In the genomic region with DNA sequence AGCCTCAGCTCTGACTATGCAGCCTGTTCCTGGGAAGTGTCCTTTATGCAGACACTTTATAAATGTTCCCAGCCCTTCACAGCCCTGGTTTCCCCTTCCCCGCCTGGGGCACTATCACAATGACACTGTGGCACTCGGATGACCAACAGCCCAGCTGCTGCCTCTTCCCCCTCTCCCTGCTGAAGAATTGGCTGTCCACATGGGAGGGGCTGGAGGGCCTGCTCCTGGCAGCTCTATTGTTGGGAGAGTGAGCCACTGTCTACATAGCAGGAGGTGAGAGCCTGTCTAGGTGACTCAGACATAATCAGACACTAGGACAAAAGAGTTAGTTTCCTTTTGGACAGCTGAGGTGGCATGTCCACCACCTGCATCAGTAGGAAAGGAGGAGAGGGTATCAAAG, we compare ENCODE assay signal across 22 cellular contexts.
DNase-seq lines count a peak whose midpoint lies in the region; ATAC-seq, FAIRE-seq and TF ChIP-seq lines count a peak whose summit lies in the region.
"Had no signal": no experiment of that assay in that cellular context is flagged by ENCODE, and none has a peak within 500 bp of the region (broad histone marks: within the 10 kb centered on the region; RNA-seq: fewer than 3 reads in every experiment).

No MANE protein-coding gene starts in this region.

- H3K27me3 ChIP-seq in astrocyte (ENCODE audit: insufficient read depth, low read length), result no peaks in the 10 kb centered on the region
- H3K27me3 ChIP-seq: cardiac muscle cell, heart right ventricle, SJCRH30, tibial artery had no signal

- H3K27ac Mint-ChIP-seq in astrocyte (ENCODE audit: unreplicated experiment), result peak overlapping the region; percentile 15
- H3K27ac Mint-ChIP-seq: IgD-negative memory B cell; immature natural killer cell; stimulated activated memory B cell treated with anti-CD40 and anti-IgM and Interleukin-4, amounts not matched to agents 10 μg/mL and 1 μg/mL and 100 μg/mL, for 72 hours had no signal

- H3K9me3 Mint-ChIP-seq in astrocyte (ENCODE audit: unreplicated experiment), result no peaks in the 10 kb centered on the region
- H3K9me3 Mint-ChIP-seq: IgD-negative memory B cell; immature natural killer cell; stimulated activated memory B cell treated with anti-CD40 and anti-IgM and Interleukin-4, amounts not matched to agents 10 μg/mL and 1 μg/mL and 100 μg/mL, for 72 hours had no signal

- no peak for FAIRE-seq in H54 (lab: Jason Lieb, UNC)
- no peak for FAIRE-seq in astrocyte (lab: Jason Lieb, UNC)
- FAIRE-seq: GM18507 had no signal

- H3K4me2 ChIP-seq in astrocyte (ENCODE audit: low read length), result peak overlapping the region; percentile 9

- H3K4me1 ChIP-seq in astrocyte (ENCODE audit: insufficient read depth, low read length), result peaks cover 20% of the 10 kb centered on the region
- H3K4me1 ChIP-seq: SJCRH30 had no signal

- H3K27ac ChIP-seq in astrocyte (ENCODE audit: low read depth, low read length) (no peak overlapping the region), substantia nigra (ENCODE audit: low read depth, low read length, poor library complexity, severe bottlenecking) (no peak overlapping the region)
- H3K27ac ChIP-seq: cardiac muscle cell, heart right ventricle, SJCRH30, tibial artery had no signal

- no peak overlapping the region for H3K9ac ChIP-seq in astrocyte (ENCODE audit: low read length)

- H3K4me3 ChIP-seq in astrocyte (ENCODE audit: insufficient read depth, low read depth, low read length), result no peak overlapping the region
- H3K4me3 ChIP-seq: cardiac muscle cell, heart right ventricle, SJCRH30, tibial artery had no signal

- H2AFZ ChIP-seq in astrocyte (ENCODE audit: low read depth, low read length), result no peak overlapping the region

- no peak for TF ChIP-seq POLR2A in H54 (IDR thresholded peaks at IDR 0.05; ENCODE audit: low read depth, low read length)

- TF ChIP-seq CTCF in astrocyte (IDR thresholded peaks at IDR 0.05; ENCODE audit: insufficient read depth, low read depth, low read length), result no peak

- H3K9me3 ChIP-seq in astrocyte (ENCODE audit: insufficient read depth, low read depth, low read length), result no peaks in the 10 kb centered on the region
- H3K9me3 ChIP-seq: heart right ventricle, SJCRH30, tibial artery had no signal

- no peaks in the 10 kb centered on the region for H3K79me2 ChIP-seq in astrocyte (ENCODE audit: insufficient read depth, low read length)

- peaks cover 38% of the 10 kb centered on the region for H3K4me1 Mint-ChIP-seq in astrocyte (ENCODE audit: low read depth, unreplicated experiment)
- H3K4me1 Mint-ChIP-seq: IgD-negative memory B cell; immature natural killer cell; stimulated activated memory B cell treated with anti-CD40 and anti-IgM and Interleukin-4, amounts not matched to agents 10 μg/mL and 1 μg/mL and 100 μg/mL, for 72 hours had no signal

- H4K20me1 ChIP-seq in astrocyte (ENCODE audit: insufficient read depth, low read length), result no peaks in the 10 kb centered on the region

- H3K36me3 Mint-ChIP-seq in astrocyte (ENCODE audit: low read depth, unreplicated experiment), result no peaks in the 10 kb centered on the region
- H3K36me3 Mint-ChIP-seq: IgD-negative memory B cell; stimulated activated memory B cell treated with anti-CD40 and anti-IgM and Interleukin-4, amounts not matched to agents 10 μg/mL and 1 μg/mL and 100 μg/mL, for 72 hours had no signal

- DNase-seq in A172 (ENCODE audit: low spot score), result peak; percentile 67
- peak; percentile 32 for DNase-seq in H54 (ENCODE audit: insufficient read length, low spot score)
- peak; percentile 64 for DNase-seq in astrocyte (ENCODE audit: low read depth)
- DNase-seq in kidney glomerular epithelial cell (lab: John Stamatoyannopoulos, UW), result peak; percentile 23
- DNase-seq in NCI-H187 treated with DMSO at 0.1 percent for 48 hours (lab: John Stamatoyannopoulos, UW), result no peak
- no peak for DNase-seq in substantia nigra (lab: John Stamatoyannopoulos, UW)
- DNase-seq: DND-41; effector CD4-positive, alpha-beta T cell; H7; heart right ventricle; immature natural killer cell; NCI-H1694 treated with DMSO at 0.1 percent for 48 hours; NCI-H446 treated with DMSO at 0.1 percent for 48 hours; T1000; tibial artery had no signal

- ATAC-seq in GM18861 (IDR thresholded peaks at IDR 0.05; ENCODE audit: unreplicated experiment), result no peak
- no peak for ATAC-seq in GM19455 (IDR thresholded peaks at IDR 0.05; ENCODE audit: unreplicated experiment)
- ATAC-seq: stimulated activated memory B cell treated with anti-CD40 and anti-IgM and Interleukin-4, amounts not matched to agents 10 μg/mL and 1 μg/mL and 100 μg/mL, for 72 hours had no signal

- H3K36me3 ChIP-seq in astrocyte (ENCODE audit: insufficient read depth, low read length), result peaks cover 2% of the 10 kb centered on the region
- H3K36me3 ChIP-seq: SJCRH30, tibial artery had no signal

- no peak overlapping the region for H3K4me3 Mint-ChIP-seq in astrocyte (ENCODE audit: unreplicated experiment)
- H3K4me3 Mint-ChIP-seq: IgD-negative memory B cell; immature natural killer cell; stimulated activated memory B cell treated with anti-CD40 and anti-IgM and Interleukin-4, amounts not matched to agents 10 μg/mL and 1 μg/mL and 100 μg/mL, for 72 hours had no signal

- no peaks in the 10 kb centered on the region for H3K27me3 Mint-ChIP-seq in astrocyte (ENCODE audit: low read depth, unreplicated experiment)
- H3K27me3 Mint-ChIP-seq: stimulated activated memory B cell treated with anti-CD40 and anti-IgM and Interleukin-4, amounts not matched to agents 10 μg/mL and 1 μg/mL and 100 μg/mL, for 72 hours had no signal

Comparison
In these comparisons a context has a peak if more than half of its experiments do, and no peak if none do; other contexts are left out.
1. DNase-seq: peak in A172 (single experiment), H54 (single experiment), astrocyte (single experiment) and kidney glomerular epithelial cell (single experiment); none in NCI-H187 treated with DMSO at 0.1 percent for 48 hours (single experiment) and substantia nigra (0 of 49).